ENCODE assay signal across 8 cellular contexts in the genomic region with DNA sequence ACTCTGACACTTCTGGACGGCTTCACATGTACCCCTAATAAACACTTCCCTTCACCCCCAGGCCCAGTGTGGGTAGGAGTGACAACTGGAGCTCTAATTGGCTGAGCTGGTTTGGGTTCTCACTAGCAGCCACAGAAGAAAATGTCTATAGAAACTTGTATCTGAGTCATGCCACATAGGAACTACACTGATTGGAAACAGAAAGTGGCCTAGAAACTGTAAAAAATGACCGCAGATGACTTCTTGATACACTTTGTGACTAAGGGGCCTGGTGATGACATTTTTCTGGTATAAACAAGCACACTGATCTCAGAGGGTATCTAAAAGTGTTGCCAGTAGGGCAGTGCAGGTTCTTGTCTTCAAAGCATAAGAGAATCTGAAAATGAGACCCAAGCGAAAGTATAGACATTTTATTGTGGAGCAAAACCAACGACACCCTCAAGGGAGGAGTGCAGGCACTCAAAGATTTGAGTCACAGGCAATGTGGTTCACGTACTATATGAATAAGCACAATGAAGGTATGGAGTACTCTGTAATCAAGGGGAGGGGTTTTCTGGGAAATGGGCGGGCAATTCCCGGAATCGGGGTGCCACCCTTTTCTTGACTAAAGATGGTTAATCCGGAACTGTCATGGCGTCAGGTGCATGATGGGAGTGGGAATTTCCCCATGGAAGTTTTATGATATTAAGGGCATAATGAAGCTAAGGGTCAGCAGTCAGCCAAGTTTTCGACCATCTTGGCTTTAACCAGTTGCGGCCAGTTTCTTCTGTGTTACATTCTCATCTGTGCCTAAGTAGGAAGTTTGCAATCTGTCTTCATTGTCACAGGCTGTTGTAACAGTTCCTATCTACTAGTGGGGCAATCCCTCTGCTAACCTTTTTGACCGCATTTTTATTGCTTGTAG. TPM values are rescaled to one million over a fixed set of nuclear protein-coding genes. Genes with fewer than 3 reads are reported as not detected.
DNase-seq lines count a peak whose midpoint lies in the region; ATAC-seq and TF ChIP-seq lines count a peak whose summit lies in the region.

A gene with protein sequence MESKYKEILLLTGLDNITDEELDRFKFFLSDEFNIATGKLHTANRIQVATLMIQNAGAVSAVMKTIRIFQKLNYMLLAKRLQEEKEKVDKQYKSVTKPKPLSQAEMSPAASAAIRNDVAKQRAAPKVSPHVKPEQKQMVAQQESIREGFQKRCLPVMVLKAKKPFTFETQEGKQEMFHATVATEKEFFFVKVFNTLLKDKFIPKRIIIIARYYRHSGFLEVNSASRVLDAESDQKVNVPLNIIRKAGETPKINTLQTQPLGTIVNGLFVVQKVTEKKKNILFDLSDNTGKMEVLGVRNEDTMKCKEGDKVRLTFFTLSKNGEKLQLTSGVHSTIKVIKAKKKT (minus strand): TSS at position 14 of the 904 bp plus-strand sequence. CDS start 3,267 bp downstream, outside the sequence.

- H3K79me2 ChIP-seq in GM23338 (replicated peaks; ENCODE audit: insufficient read depth) = no peaks in the 10 kb centered on the region

- ATAC-seq in GM19463 (IDR thresholded peaks at IDR 0.05; ENCODE audit: unreplicated experiment) = peak; percentile 85
- peak; percentile 63 for ATAC-seq in HG03558 (IDR thresholded peaks at IDR 0.05; ENCODE audit: extremely low read depth, unreplicated experiment)
- peak; percentile 86 to 88 for ATAC-seq in activated CD4-positive, CD25-positive, alpha-beta regulatory T cell treated with anti-CD3 and anti-CD28 coated beads, Interleukin-2, amount 50 U/mL, for 24 hours
- ATAC-seq in GM23338 = no peak

- no peaks in the 10 kb centered on the region for H3K9me3 Mint-ChIP-seq in GM23338

- no peak within 1 kb of the TSS for H3K27ac Mint-ChIP-seq in GM23338

- no peaks in the 10 kb centered on the region for H3K27me3 Mint-ChIP-seq in GM23338 (ENCODE audit: insufficient read depth, low read depth, poor library complexity)

- no peaks in the 10 kb centered on the region for H4K20me1 ChIP-seq in GM23338 (replicated peaks; ENCODE audit: insufficient read depth)

- intact Hi-C loops in esophagus squamous epithelium (cut with DNase I) = loop anchor here (10.0 kb wide), 1 partner anchor 872 kb away; no protein-coding TSS in a partner anchor

- WGBS in esophagus squamous epithelium, 2 donors = 47 to 54% methylated on average over 12 to 13 of the region's 13 CpGs

- H3K4me1 Mint-ChIP-seq in GM23338 = no peaks in the 10 kb centered on the region

- H3K36me3 ChIP-seq in BJ (ENCODE audit: control insufficient read depth, insufficient read depth, low read length) = no peaks in the 10 kb centered on the region
- no peaks in the 10 kb centered on the region for H3K36me3 ChIP-seq in esophagus squamous epithelium
- H3K36me3 ChIP-seq in GM23338 (ENCODE audit: insufficient read depth) = no peaks in the 10 kb centered on the region

- peaks cover 12% of the 10 kb centered on the region for H3K27me3 ChIP-seq in BJ (ENCODE audit: control insufficient read depth, insufficient read depth, low read length)
- no peaks in the 10 kb centered on the region for H3K27me3 ChIP-seq in esophagus squamous epithelium
- H3K27me3 ChIP-seq in GM23338 (ENCODE audit: insufficient read depth) = no peaks in the 10 kb centered on the region

- H3K4me3 ChIP-seq in BJ (ENCODE audit: low read depth, low read length) (no peak within 1 kb of the TSS), esophagus squamous epithelium (peak within 1 kb of the TSS in 2 of 4 donors; percentile 8 to 48), GM23338 (no peak within 1 kb of the TSS)

- H3F3A ChIP-seq in GM23338 (replicated peaks; ENCODE audit: low read depth) = no peaks in the 10 kb centered on the region

- H2AFZ ChIP-seq in GM23338 = no peak within 1 kb of the TSS

- peak in 1 of 4 donors; percentile 53 for TF ChIP-seq POLR2A in esophagus squamous epithelium (IDR thresholded peaks at IDR 0.05)

- CTCF ChIA-PET in BJ (lab: Yijun Ruan, JAX) = interaction anchor here (0.7 to 1.7 kb wide), 5 partner anchors 9 to 873 kb away, joined by 3 to 6 read pairs (median 3); no protein-coding TSS in a partner anchor

- H3K4me2 ChIP-seq in GM23338 = no peak within 1 kb of the TSS

- POLR2A ChIA-PET in BJ (lab: Charles Lee) = no interaction called here

- DNase-seq in BJ (ENCODE audit: low read depth) (peak; percentile 53), esophagus squamous epithelium (lab: John Stamatoyannopoulos, UW) (no peak), GM23338 (ENCODE audit: low spot score) (no peak), NCI-H1092 (lab: John Stamatoyannopoulos, UW) (no peak)
- DNase-seq in stimulated activated CD8-positive, alpha-beta memory T cell treated with anti-CD3 and anti-CD28 coated beads, Interleukin-12 subunit alpha, Interleukin-12 subunit beta, amount 100 ng/mL, for 24 hours (ENCODE audit: extremely low read depth) = peak; percentile 69

- no peak for TF ChIP-seq CTCF in BJ (IDR thresholded peaks at IDR 0.05; ENCODE audit: insufficient read depth, low read depth, low read length)
- TF ChIP-seq CTCF in esophagus squamous epithelium (IDR thresholded peaks at IDR 0.05) = no peak
- no peak for TF ChIP-seq CTCF in GM23338 (conservative IDR thresholded peaks at IDR 0.05; ENCODE audit: low read depth in 2 of 2)

- H3K9me3 ChIP-seq in esophagus squamous epithelium = no peaks in the 10 kb centered on the region

- H3K36me3 Mint-ChIP-seq in GM23338 (ENCODE audit: low read depth) = no peaks in the 10 kb centered on the region

- no peak within 1 kb of the TSS for H3K4me3 Mint-ChIP-seq in GM23338

- H3K27ac ChIP-seq in esophagus squamous epithelium = peak within 1 kb of the TSS; percentile 63 to 86 (median 67)
- no peak within 1 kb of the TSS for H3K27ac ChIP-seq in GM23338 (ENCODE audit: low read depth)

- H3K4me1 ChIP-seq in esophagus squamous epithelium (peaks cover 0 to 25% (median 0%) of the 10 kb centered on the region in 3 donors), GM23338 (ENCODE audit: insufficient read depth) (no peaks in the 10 kb centered on the region)

- H3K9me2 ChIP-seq in GM23338 (ENCODE audit: insufficient read depth) = no peaks in the 10 kb centered on the region

TF ChIP-seq in GM23338, 12 proteins besides CTCF, POLR2A, EP300 and RAD21:
- no peak for TF ChIP-seq ZNF114 (CRISPR knock-in tag; IDR thresholded peaks at IDR 0.05)
- TF ChIP-seq STAT1 (IDR thresholded peaks at IDR 0.05; ENCODE audit: unreplicated experiment) = no peak
- TF ChIP-seq ZNF331 (CRISPR knock-in tag; IDR thresholded peaks at IDR 0.05; ENCODE audit: low read depth) = no peak

RNA-seq across cellular contexts. Expression of the gene that starts here (rescaled TPM):
- 0.11 TPM in 1 of 2 replicates, not detected in the other for polyA plus RNA-seq in BJ (2011; rRNA removed)
- not detected in 2 replicates for polyA minus RNA-seq in BJ (2011; rRNA and poly(A)+ RNA removed)
- total RNA-seq in esophagus squamous epithelium = 1 to 10 TPM in 2 of 4 donors, under 1 TPM in 2; 0.27 to 3.2 (median 1.1) TPM
- total RNA-seq in GM23338 (2014; rRNA removed; shearing (Covaris generic)) = 2.1 and 2.5 TPM in 2 replicates
- polyA plus RNA-seq in GM23338 (2016; fragmentation: Nextera tagmentation; extraction: Ambion mirVana) = 1.5 and 1.9 TPM in 2 replicates

Comparison
In these comparisons a context has a peak if more than half of its experiments do, and no peak if none do; other contexts are left out.
1. Peak in DNase-seq in BJ; RNA of the gene not detected or under 1 TPM.